Comparison of ENCODE assay signal across 22 cellular contexts in the genomic region with DNA sequence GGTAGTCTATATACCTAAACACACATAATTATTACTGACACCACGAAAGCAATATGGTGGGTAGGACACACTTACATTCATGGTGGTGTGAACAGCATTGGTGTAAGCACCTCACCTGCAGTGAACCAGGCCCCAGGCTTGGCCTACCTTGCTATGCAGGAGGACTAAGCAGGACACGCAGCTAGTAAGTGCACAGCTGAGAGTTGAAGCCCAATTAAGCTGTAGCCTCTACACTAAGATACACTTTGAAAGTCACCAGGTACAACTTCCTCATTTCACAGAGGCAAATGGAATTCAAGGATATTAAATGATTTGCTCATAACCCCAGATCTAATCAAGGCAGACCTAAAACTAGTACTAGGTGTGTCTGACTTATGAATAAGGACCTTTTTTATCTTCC.
"Had no signal": no experiment of that assay in that cellular context is flagged by ENCODE, and none has a peak within 500 bp of the region (broad histone marks: within the 10 kb centered on the region; RNA-seq: fewer than 3 reads in every experiment).

No MANE protein-coding gene starts in this region.

- H3K27me3 Mint-ChIP-seq: naive thymus-derived CD8-positive, alpha-beta T cell; stimulated activated naive B cell treated with anti-CD40 and anti-IgM and Interleukin-4, amounts not matched to agents 10 μg/mL and 1 μg/mL and 100 μg/mL, for 72 hours; stimulated activated naive CD8-positive, alpha-beta T cell treated with anti-CD3 and anti-CD28 coated beads, Interleukin-15, amount 100 ng/mL, for 72 hours had no signal

- H3K36me3 Mint-ChIP-seq: naive thymus-derived CD8-positive, alpha-beta T cell; stimulated activated naive B cell treated with anti-CD40 and anti-IgM and Interleukin-4, amounts not matched to agents 10 μg/mL and 1 μg/mL and 100 μg/mL, for 72 hours had no signal

- H3K4me3 ChIP-seq: dorsolateral prefrontal cortex, esophagus muscularis mucosa, gastrocnemius medialis, left ventricle myocardium inferior, lung, right atrium auricular region, sigmoid colon, skin epidermis, testis, tibial nerve had no signal

- H3K36me3 ChIP-seq: esophagus muscularis mucosa, gastrocnemius medialis, left ventricle myocardium inferior, neutrophil, right atrium auricular region, sigmoid colon, tibial nerve had no signal

- H3K27me3 ChIP-seq: esophagus muscularis mucosa, gastrocnemius medialis, neutrophil, right atrium auricular region, sigmoid colon, testis, tibial nerve had no signal

- H3K4me1 ChIP-seq: esophagus muscularis mucosa, left ventricle myocardium inferior, right atrium auricular region, sigmoid colon, testis, tibial nerve had no signal

- H3K4me3 Mint-ChIP-seq: naive thymus-derived CD8-positive, alpha-beta T cell; stimulated activated naive B cell treated with anti-CD40 and anti-IgM and Interleukin-4, amounts not matched to agents 10 μg/mL and 1 μg/mL and 100 μg/mL, for 72 hours; stimulated activated naive CD8-positive, alpha-beta T cell treated with anti-CD3 and anti-CD28 coated beads, Interleukin-15, amount 100 ng/mL, for 72 hours had no signal

- H3K27ac ChIP-seq: dorsolateral prefrontal cortex, esophagus muscularis mucosa, gastrocnemius medialis, left ventricle myocardium inferior, neutrophil, right atrium auricular region, sigmoid colon, skin epidermis, testis, tibial nerve had no signal

- ATAC-seq: gastrocnemius medialis; left cardiac atrium; naive thymus-derived CD8-positive, alpha-beta T cell; stimulated activated naive B cell treated with anti-CD40 and anti-IgM and Interleukin-4, amounts not matched to agents 10 μg/mL and 1 μg/mL and 100 μg/mL, for 72 hours; stimulated activated naive CD8-positive, alpha-beta T cell treated with anti-CD3 and anti-CD28 coated beads, Interleukin-15, amount 100 ng/mL, for 72 hours had no signal

- DNase-seq: cortex of kidney; dorsolateral prefrontal cortex; effector CD8-positive, alpha-beta T cell; gastrocnemius medialis; glutamatergic neuron; islet precursor cell; left cardiac atrium; left ventricle myocardium inferior; naive thymus-derived CD8-positive, alpha-beta T cell; posterior cingulate gyrus; sigmoid colon; stimulated activated CD4-positive, alpha-beta T cell treated with anti-CD3 and anti-CD28 coated beads, Interleukin-2, amount 100 ng/mL, for 24 hours; stimulated activated CD4-positive, alpha-beta T cell treated with anti-CD3 and anti-CD28 coated beads, Interleukin-4, amount 100 ng/mL, for 4 hours; stimulated activated naive B cell treated with anti-CD40 and anti-IgM and Interleukin-4, amounts not matched to agents 10 μg/mL and 1 μg/mL and 100 μg/mL, for 72 hours; stimulated activated naive CD8-positive, alpha-beta T cell treated with anti-CD3 and anti-CD28 coated beads, Interleukin-15, amount 100 ng/mL, for 72 hours; testis had no signal

- H3K27ac Mint-ChIP-seq: naive thymus-derived CD8-positive, alpha-beta T cell; stimulated activated naive B cell treated with anti-CD40 and anti-IgM and Interleukin-4, amounts not matched to agents 10 μg/mL and 1 μg/mL and 100 μg/mL, for 72 hours; stimulated activated naive CD8-positive, alpha-beta T cell treated with anti-CD3 and anti-CD28 coated beads, Interleukin-15, amount 100 ng/mL, for 72 hours had no signal

- H3K4me1 Mint-ChIP-seq: naive thymus-derived CD8-positive, alpha-beta T cell; stimulated activated naive B cell treated with anti-CD40 and anti-IgM and Interleukin-4, amounts not matched to agents 10 μg/mL and 1 μg/mL and 100 μg/mL, for 72 hours; stimulated activated naive CD8-positive, alpha-beta T cell treated with anti-CD3 and anti-CD28 coated beads, Interleukin-15, amount 100 ng/mL, for 72 hours had no signal

- H3K9me3 ChIP-seq: esophagus muscularis mucosa, gastrocnemius medialis, neutrophil, sigmoid colon, testis, tibial nerve had no signal
